In the genomic region with DNA sequence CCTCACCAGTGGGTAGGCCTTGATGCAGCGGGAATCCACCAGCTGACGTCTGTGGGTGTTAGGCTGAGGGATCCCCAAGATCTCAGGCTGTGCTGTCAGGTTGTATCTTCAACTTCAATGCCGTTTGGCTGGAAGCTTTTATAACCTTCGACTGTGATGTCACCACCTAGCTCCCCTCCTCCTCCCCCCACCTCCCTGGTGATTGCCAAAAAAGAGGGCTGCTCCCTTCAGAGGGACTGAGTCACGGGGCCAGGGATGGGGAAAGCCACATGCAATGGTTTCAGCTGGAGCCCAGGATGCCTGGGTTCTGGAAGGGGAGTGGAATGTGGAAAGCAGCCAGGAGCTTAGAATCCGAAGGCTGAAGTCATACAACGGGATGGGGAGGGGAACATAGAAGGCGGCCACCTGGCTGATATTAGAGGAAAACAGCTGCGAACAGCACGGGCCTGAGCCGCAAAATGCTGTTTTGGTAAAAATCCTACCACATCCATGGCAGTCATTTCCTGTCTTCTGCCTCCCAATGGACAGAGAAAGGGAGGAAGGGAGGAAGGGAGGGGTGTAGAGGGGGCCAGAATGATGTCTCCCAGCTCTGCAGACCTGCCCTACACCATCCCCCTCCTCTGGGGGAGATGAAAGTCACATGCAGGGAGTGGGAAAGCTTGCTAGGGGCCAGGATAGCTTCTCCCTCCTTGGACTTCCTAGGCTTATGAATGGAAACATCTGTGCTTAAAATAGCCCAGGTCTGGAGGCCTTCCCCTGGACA, we compare ENCODE assay signal across 8 cellular contexts. TPM values are rescaled to one million over a fixed set of nuclear protein-coding genes. Genes with fewer than 3 reads are reported as not detected.
A peak's percentile ranks its signal among the peaks of the same experiment; 100 is the strongest.
DNase-seq lines count a peak whose midpoint lies in the region; ATAC-seq lines count a peak whose summit lies in the region.

A gene (minus strand): TSS at position 110 of the 763 bp plus-strand sequence. CDS start 1,022 bp downstream, outside the sequence.

- DNase-seq in G401 (ENCODE audit: low spot score): peak; percentile 41
- peak; percentile 94 for DNase-seq in adipocyte (ENCODE audit: low read depth)
- peak; percentile 82 for DNase-seq in Right ventricle myocardium superior
- no peak for DNase-seq in NOMO-1 (lab: John Stamatoyannopoulos, UW; ENCODE audit: unreplicated experiment in 2 of 2)
- no peak for DNase-seq in NCI-H1105 treated with DMSO at 0.1 percent for 48 hours (lab: John Stamatoyannopoulos, UW)
- DNase-seq in NCI-H2029 treated with DMSO at 0.1 percent for 48 hours (lab: John Stamatoyannopoulos, UW): no peak

- H3K4me1 ChIP-seq in adipocyte (ENCODE audit: control insufficient read depth, insufficient read depth, low read length) (peaks cover 21% of the 10 kb centered on the region), rectal smooth muscle tissue (ENCODE audit: control insufficient read depth, insufficient read depth, low read length) (peaks cover 2% of the 10 kb centered on the region)

- H3K4me3 ChIP-seq in adipocyte (ENCODE audit: low read length) (peak within 1 kb of the TSS; percentile 84), rectal smooth muscle tissue (ENCODE audit: low read length) (peak within 1 kb of the TSS; percentile 58)

- H3K9ac ChIP-seq in adipocyte (ENCODE audit: low read length) (peak within 1 kb of the TSS; percentile 89), rectal smooth muscle tissue (ENCODE audit: low read length) (no peak within 1 kb of the TSS)

- no peaks in the 10 kb centered on the region for H3K27me3 ChIP-seq in adipocyte (replicated peaks; ENCODE audit: control insufficient read depth, insufficient read depth, low read length)
- H3K27me3 ChIP-seq in rectal smooth muscle tissue (ENCODE audit: control insufficient read depth, insufficient read depth, low read length): peaks cover 5% of the 10 kb centered on the region

- H3K36me3 ChIP-seq in adipocyte (ENCODE audit: control insufficient read depth, insufficient read depth, low read length, severe bottlenecking): peaks cover 37% of the 10 kb centered on the region
- peaks cover 14% of the 10 kb centered on the region for H3K36me3 ChIP-seq in rectal smooth muscle tissue (ENCODE audit: control insufficient read depth, insufficient read depth, low read length)

- intact Hi-C loops in Right ventricle myocardium superior (cut with DNase I): loop anchor here (10.0 kb wide), 1 partner anchor 295 kb away; no protein-coding TSS in a partner anchor

- peak within 1 kb of the TSS; percentile 74 for H3K27ac ChIP-seq in rectal smooth muscle tissue (ENCODE audit: low read depth, low read length)

- ATAC-seq in Right ventricle myocardium superior (ENCODE audit: poor library complexity) (peak; percentile 88), HG03442 (IDR thresholded peaks at IDR 0.05; ENCODE audit: unreplicated experiment) (no peak)

- no peaks in the 10 kb centered on the region for H3K9me3 ChIP-seq in adipocyte (ENCODE audit: control insufficient read depth, low read length)

- in situ Hi-C loops in G401 (cut with HindIII; ENCODE audit: low sequenced_read_pairs): no loop called here

RNA-seq across cellular contexts. Expression of the gene that starts here (rescaled TPM):
- 0.07 and 0.12 TPM in 2 replicates for total RNA-seq in G401 (2014; rRNA removed; shearing (Covaris generic))
- 3.8 TPM for total RNA-seq in Right ventricle myocardium superior

Comparison
In these comparisons a context has a peak if more than half of its experiments do, and no peak if none do; other contexts are left out.
1. Peak in DNase-seq in G401; RNA of the gene not detected or under 1 TPM.
2. DNase-seq: peak in adipocyte (single experiment) and Right ventricle myocardium superior (single experiment); none in NOMO-1 (0 of 2), NCI-H1105 treated with DMSO at 0.1 percent for 48 hours (single experiment) and NCI-H2029 treated with DMSO at 0.1 percent for 48 hours (single experiment).